ENCODE assay signal across 8 cellular contexts in genomic region chr3:143119974-143120715, GRCh38. TPM values are rescaled to one million over a fixed set of nuclear protein-coding genes. Genes with fewer than 3 reads are reported as not detected.
A peak's percentile ranks its signal among the peaks of the same experiment; 100 is the strongest.
DNase-seq lines count a peak whose midpoint lies in the region; FAIRE-seq and TF ChIP-seq lines count a peak whose summit lies in the region.

No MANE protein-coding gene starts in this region.

- intact Hi-C loops in head of caudate nucleus (cut with DNase I): no loop called here
- intact Hi-C loops in posterior cingulate gyrus (cut with DNase I): loop anchor here (10.0 kb wide), 2 partner anchors 525 to 555 kb away; no protein-coding TSS in a partner anchor

- TF ChIP-seq POLR2A in GM12891 (IDR thresholded peaks at IDR 0.05; ENCODE audit: low read depth, low read length): no peak; the same call in 1 of the 2 replicates

- TF ChIP-seq CTCF in HFF-Myc (IDR thresholded peaks at IDR 0.05; ENCODE audit: low read depth, low read length, missing control alignments): no peak

- peak; percentile 57 for FAIRE-seq in GM12891 (lab: Jason Lieb, UNC)

- H3K4me3 ChIP-seq in HFF-Myc (replicated peaks; ENCODE audit: low read depth, low read length): peak overlapping the region; percentile 88

- DNase-seq in GM12891 (ENCODE audit: insufficient read length, low spot score) (peak; percentile 32), HFF-Myc (ENCODE audit: extremely low read depth, low read depth) (no peak), NCI-H2227 treated with DMSO at 0.1 percent for 48 hours (lab: John Stamatoyannopoulos, UW) (peak; percentile 49), activated gamma-delta T cell (lab: John Stamatoyannopoulos, UW) (peak; percentile 18), head of caudate nucleus (peak in 38 of 42 donors; percentile 6 to 63 (median 39)), posterior cingulate gyrus (peak in 8 of 10 donors; percentile 15 to 88 (median 24)), NCI-H2196 treated with DMSO at 0.1 percent for 48 hours (lab: John Stamatoyannopoulos, UW; ENCODE audit: unreplicated experiment) (no peak), cortex of kidney (lab: John Stamatoyannopoulos, UW) (no peak)

TF ChIP-seq in GM12891, 5 proteins besides CTCF, POLR2A, EP300 and RAD21:
- TF ChIP-seq POLR2AphosphoS5 (IDR thresholded peaks at IDR 0.05; ENCODE audit: low read depth, low read length): 0 out of 2 replicates have a peak, but pooled peaks have one; percentile 29
- TF ChIP-seq PAX5 (IDR thresholded peaks at IDR 0.05; ENCODE audit: insufficient read depth, low read length, severe bottlenecking): no peak
TF ChIP-seq in GM12891: peak in this region for 1.

RNA-seq across cellular contexts. Expression of gene CHST2, which starts 0.6 kb away (rescaled TPM):
- polyA plus RNA-seq in GM12891 (2012; ENCODE audit: low read depth, missing spikeins): 21.8 TPM

Comparison
In these comparisons a context has a peak if more than half of its experiments do, and no peak if none do; other contexts are left out.
1. DNase-seq: peak in GM12891 (single experiment), NCI-H2227 treated with DMSO at 0.1 percent for 48 hours (single experiment), activated gamma-delta T cell (single experiment), head of caudate nucleus (38 of 42) and posterior cingulate gyrus (8 of 10); none in HFF-Myc (single experiment), NCI-H2196 treated with DMSO at 0.1 percent for 48 hours (single experiment) and cortex of kidney (single experiment).